Comparison of ENCODE assay signal across 8 cellular contexts in genomic region chr16:67833418-67834241, GRCh38.
DNase-seq lines count a peak whose midpoint lies in the region; TF ChIP-seq lines count a peak whose summit lies in the region.

No MANE protein-coding gene starts in this region.

- no peaks in the 10 kb centered on the region for H4K20me1 ChIP-seq in MM.1S (ENCODE audit: insufficient read depth, low read length)

- H3K79me2 ChIP-seq in MM.1S (ENCODE audit: low read length), result peaks cover 19% of the 10 kb centered on the region

- DNase-seq in GDM1 (lab: John Stamatoyannopoulos, UW) (peak; percentile 60), HCEC 1CT (peak; percentile 76), MM.1S (peak; percentile 94), SHP77 (lab: John Stamatoyannopoulos, UW) (peak; percentile 84 to 89), foreskin melanocyte (peak; percentile 82), substantia nigra (lab: John Stamatoyannopoulos, UW) (peak in 48 of 49 donors; percentile 45 to 95 (median 86))
- peak; percentile 89 for DNase-seq in activated gamma-delta T cell treated with anti-CD3 and anti-CD28 coated beads, Interleukin-2, amount 50 U/mL, for 16 hours (ENCODE audit: low read depth)

- TF ChIP-seq CTCF in MM.1S (IDR thresholded peaks at IDR 0.05; ENCODE audit: low read length), result no peak
- TF ChIP-seq CTCF in neutrophil (IDR thresholded peaks at IDR 0.05), result no peak

- peak overlapping the region; percentile 55 for H2AFZ ChIP-seq in MM.1S (ENCODE audit: low read length)

- no peaks in the 10 kb centered on the region for H3K9me2 ChIP-seq in MM.1S (replicated peaks; ENCODE audit: insufficient read depth, low read length)

- H3K4me2 ChIP-seq in MM.1S (ENCODE audit: low read depth, low read length), result peak overlapping the region; percentile 56

- no peak overlapping the region for H3K27ac ChIP-seq in MM.1S (ENCODE audit: low read length)
- H3K27ac ChIP-seq in neutrophil, result peak overlapping the region; percentile 46
- peak overlapping the region; percentile 68 for H3K27ac ChIP-seq in substantia nigra (ENCODE audit: low read depth, low read length, poor library complexity, severe bottlenecking)

- H3K4me1 ChIP-seq in MM.1S (ENCODE audit: low read length) (no peaks in the 10 kb centered on the region), neutrophil (ENCODE audit: control insufficient read depth in 1 of 2, insufficient read depth in 1 of 2, low read depth in 1 of 2, low read length in 1 of 2) (peaks cover 14 to 16% of the 10 kb centered on the region in 2 experiments)

- H3K36me3 ChIP-seq in MM.1S (replicated peaks; ENCODE audit: insufficient read depth, low read length), result no peaks in the 10 kb centered on the region
- H3K36me3 ChIP-seq in neutrophil, result peaks cover 34% of the 10 kb centered on the region

- no peaks in the 10 kb centered on the region for H3F3A ChIP-seq in MM.1S (ENCODE audit: insufficient read depth, low read length)

- H3K9me3 ChIP-seq in MM.1S (replicated peaks; ENCODE audit: insufficient read depth, low read length) (no peaks in the 10 kb centered on the region), neutrophil (no peaks in the 10 kb centered on the region)

- peak overlapping the region; percentile 77 for H3K4me3 ChIP-seq in MM.1S (ENCODE audit: low read length)
- H3K4me3 ChIP-seq in neutrophil (ENCODE audit: low read depth in 1 of 2, low read length in 1 of 2), result peak overlapping the region; percentile 74 to 93

- H3K9ac ChIP-seq in MM.1S (ENCODE audit: low read length), result peak overlapping the region; percentile 73

- H3K27me3 ChIP-seq in MM.1S (replicated peaks; ENCODE audit: insufficient read depth, low read length) (no peaks in the 10 kb centered on the region), neutrophil (no peaks in the 10 kb centered on the region)
